1 cellular context compared by ENCODE assay signal in genomic region chr6:8063762-8064637, GRCh38.
TF ChIP-seq lines count a peak whose summit lies in the region.

Gene BLOC1S5 (minus strand): TSS chr6:8064389. CDS start chr6:8064376, 13 bp downstream.

TF ChIP-seq in K562, 482 proteins besides CTCF, POLR2A, EP300 and RAD21 (continued from another document and continues in another):
- TF ChIP-seq PRDM10 (IDR thresholded peaks at IDR 0.05; ENCODE audit: partially characterized antibody) (peak; percentile 21), SIRT6 (IDR thresholded peaks at IDR 0.05; ENCODE audit: low read depth, low read length) (no peak), ZNF76 (CRISPR knock-in tag; IDR thresholded peaks at IDR 0.05; ENCODE audit: borderline replicate concordance) (no peak), SP2 (IDR thresholded peaks at IDR 0.05; ENCODE audit: extremely low read depth, low read depth, low read length, poor library complexity, severe bottlenecking) (no peak), ZSCAN29 (IDR thresholded peaks at IDR 0.05) (0 out of 2 replicates have a peak, but pooled peaks have one; percentile 51), ZMIZ1 (IDR thresholded peaks at IDR 0.05; ENCODE audit: low read depth in 2 of 2, low read length in 2 of 2) (0 out of 4 replicates have a peak, but pooled peaks of 1 of the 2 experiments have one; percentile 15), ZNF561 (CRISPR knock-in tag; conservative IDR thresholded peaks at IDR 0.05) (0 out of 2 replicates have a peak, but pooled peaks have one; percentile 36), HCFC1 (IDR thresholded peaks at IDR 0.05; ENCODE audit: low read depth, low read length) (peak; percentile 95), ZBTB9 (CRISPR knock-in tag; IDR thresholded peaks at IDR 0.05) (no peak), HNRNPL (IDR thresholded peaks at IDR 0.05; ENCODE audit: low read depth, low read length) (0 out of 2 replicates have a peak, but pooled peaks have one; percentile 28), BCOR (IDR thresholded peaks at IDR 0.05) (0 out of 2 replicates have a peak, but pooled peaks have one; percentile 24), ZNF436 (CRISPR knock-in tag; IDR thresholded peaks at IDR 0.05) (no peak), ETV5 (CRISPR knock-in tag; IDR thresholded peaks at IDR 0.05; ENCODE audit: low read depth) (peak; percentile 99), ELK3 (CRISPR knock-in tag; IDR thresholded peaks at IDR 0.05) (no peak), NFRKB (IDR thresholded peaks at IDR 0.05; ENCODE audit: low read depth) (peak; percentile 98), HDGF (IDR thresholded peaks at IDR 0.05) (0 out of 2 replicates have a peak, but pooled peaks have one; percentile 70), PPARD (CRISPR knock-in tag; IDR thresholded peaks at IDR 0.05) (no peak), ZBTB33 (CRISPR knock-in tag; IDR thresholded peaks at IDR 0.05) (no peak; the same call in 1 of the 2 replicates), DEAF1 (CRISPR knock-in tag; IDR thresholded peaks at IDR 0.05) (no peak), GTF2E2 (tag; IDR thresholded peaks at IDR 0.05) (peak; percentile 56; the same call in 1 of the 2 replicates), LCOR (CRISPR knock-in tag; IDR thresholded peaks at IDR 0.05) (peak; percentile 78), E2F3 (CRISPR knock-in tag; IDR thresholded peaks at IDR 0.05) (peak; percentile 60; the same call in 1 of the 2 replicates), MED1 (CRISPR knock-in tag; IDR thresholded peaks at IDR 0.05; ENCODE audit: borderline replicate concordance) (no peak), MLX (CRISPR knock-in tag; conservative IDR thresholded peaks at IDR 0.05) (no peak), HMGN3 (IDR thresholded peaks at IDR 0.05; ENCODE audit: borderline replicate concordance, extremely low read depth, insufficient read length, low read depth, low read length) (peak; percentile 84), THAP12 (CRISPR knock-in tag; IDR thresholded peaks at IDR 0.05) (0 out of 2 replicates have a peak, but pooled peaks have one; percentile 64), MXD1 (CRISPR knock-in tag; IDR thresholded peaks at IDR 0.05; ENCODE audit: borderline replicate concordance, poor library complexity, severe bottlenecking) (no peak), ZBTB7A (IDR thresholded peaks at IDR 0.05; ENCODE audit: borderline replicate concordance, control insufficient read depth, low read depth, low read length) (peak; percentile 97), GTF3C2 (IDR thresholded peaks at IDR 0.05; ENCODE audit: borderline replicate concordance, extremely low read depth, insufficient read length) (no peak), SMAD1 (IDR thresholded peaks at IDR 0.05; ENCODE audit: low read depth, low read length, partially characterized antibody) (peak; percentile 60)
